Comparison of ENCODE assay signal across 9 cellular contexts in genomic region chr1:15272009-15272781, GRCh38. TPM values are rescaled to one million over a fixed set of nuclear protein-coding genes. Genes with fewer than 3 reads are reported as not detected.
A peak's percentile ranks its signal among the peaks of the same experiment; 100 is the strongest.
DNase-seq lines count a peak whose midpoint lies in the region; ATAC-seq and TF ChIP-seq lines count a peak whose summit lies in the region.
"Had no signal": no experiment of that assay in that cellular context is flagged by ENCODE, and none has a peak within 500 bp of the region (broad histone marks: within the 10 kb centered on the region; RNA-seq: fewer than 3 reads in every experiment).

No MANE protein-coding gene starts in this region.

- 34% methylated on average over 26 of the region's 26 CpGs for WGBS in smooth muscle cell (ENCODE audit: low lambda C conversion rate)

- peaks cover 3% of the 10 kb centered on the region for H3K27me3 Mint-ChIP-seq in brain

- no peak overlapping the region for H3K9ac ChIP-seq in Loucy (ENCODE audit: low read depth, low read length, poor library complexity, severe bottlenecking)
- no peak overlapping the region for H3K9ac ChIP-seq in smooth muscle cell (ENCODE audit: low read depth)

- H2AFZ ChIP-seq in Loucy (ENCODE audit: low read length) (no peak overlapping the region), smooth muscle cell (ENCODE audit: low read depth) (no peak overlapping the region)

- H3F3A ChIP-seq in Loucy (ENCODE audit: low read depth) = no peaks in the 10 kb centered on the region
- no peaks in the 10 kb centered on the region for H3F3A ChIP-seq in smooth muscle cell (ENCODE audit: low read depth)

- H3K4me2 ChIP-seq in Loucy (ENCODE audit: low read depth, low read length, poor library complexity, severe bottlenecking) (no peak overlapping the region), smooth muscle cell (peak overlapping the region; percentile 75)

- peak overlapping the region in 4 of 5 experiments; percentile 28 to 74 (median 54) for H3K27ac Mint-ChIP-seq in brain
- H3K27ac Mint-ChIP-seq: CD4-positive, alpha-beta memory T cell had no signal

- H3K27me3 ChIP-seq in Loucy (ENCODE audit: insufficient read depth, low read length, poor library complexity, severe bottlenecking) (no peaks in the 10 kb centered on the region), smooth muscle cell (ENCODE audit: low read depth) (peaks cover 5% of the 10 kb centered on the region)

- H3K9me2 ChIP-seq in Loucy (replicated peaks; ENCODE audit: low read depth, low read length) = no peaks in the 10 kb centered on the region

- H3K79me2 ChIP-seq in Loucy (ENCODE audit: insufficient read depth, low read length) (no peaks in the 10 kb centered on the region), smooth muscle cell (ENCODE audit: low read depth) (no peaks in the 10 kb centered on the region)

- DNase-seq in NCI-H2196 (lab: John Stamatoyannopoulos, UW; ENCODE audit: unreplicated experiment) (peak; percentile 35), NCI-H2196 treated with DMSO at 0.1 percent for 48 hours (lab: John Stamatoyannopoulos, UW; ENCODE audit: unreplicated experiment) (no peak), RPMI8226 (peak; percentile 68), iPS-NIHi7 (ENCODE audit: extremely low spot score) (peak; percentile 87), smooth muscle cell (lab: John Stamatoyannopoulos, UW; ENCODE audit: unreplicated experiment) (peak; percentile 6)

- H4K20me1 ChIP-seq in Loucy (ENCODE audit: insufficient read depth, low read length, poor library complexity, severe bottlenecking) (no peaks in the 10 kb centered on the region), smooth muscle cell (ENCODE audit: low read depth) (no peaks in the 10 kb centered on the region)

- H3K4me3 Mint-ChIP-seq in brain = peak overlapping the region; percentile 49 to 64 (median 59)

- H3K4me3 ChIP-seq in Loucy (ENCODE audit: low read length, poor library complexity, severe bottlenecking) = no peak overlapping the region
- no peak overlapping the region for H3K4me3 ChIP-seq in smooth muscle cell

- no peaks in the 10 kb centered on the region for H3K36me3 ChIP-seq in Loucy (ENCODE audit: insufficient read depth, low read length)
- H3K36me3 ChIP-seq in smooth muscle cell (ENCODE audit: low read depth) = no peaks in the 10 kb centered on the region

- ATAC-seq in HG03280 (IDR thresholded peaks at IDR 0.05; ENCODE audit: unreplicated experiment) = no peak

- peaks cover 0 to 9% (median 5%) of the 10 kb centered on the region in 5 experiments for H3K9me3 Mint-ChIP-seq in brain

- no peaks in the 10 kb centered on the region for H3K9me3 ChIP-seq in Loucy (ENCODE audit: insufficient read depth, low read depth, low read length)
- no peaks in the 10 kb centered on the region for H3K9me3 ChIP-seq in smooth muscle cell (replicated peaks; ENCODE audit: low read depth)

- no peaks in the 10 kb centered on the region for H3K36me3 Mint-ChIP-seq in brain
- H3K36me3 Mint-ChIP-seq: CD4-positive, alpha-beta memory T cell had no signal

- H3K4me1 ChIP-seq in Loucy (ENCODE audit: insufficient read depth, low read length, poor library complexity, severe bottlenecking) = no peaks in the 10 kb centered on the region
- no peaks in the 10 kb centered on the region for H3K4me1 ChIP-seq in smooth muscle cell (ENCODE audit: low read depth)

- H3K4me1 Mint-ChIP-seq in brain = peaks cover 18% of the 10 kb centered on the region

- no peak overlapping the region for H3K27ac ChIP-seq in smooth muscle cell (ENCODE audit: low read depth)

- TF ChIP-seq CTCF in Loucy (conservative IDR thresholded peaks at IDR 0.05; ENCODE audit: low read length) (peak; percentile 78), brain (conservative IDR thresholded peaks at IDR 0.05) (peak; percentile 85 to 88), smooth muscle cell (IDR thresholded peaks at IDR 0.05; ENCODE audit: borderline replicate concordance, insufficient read depth, poor library complexity, severe bottlenecking) (peak; percentile 77)

RNA-seq across cellular contexts. Expression of gene FHAD1, which starts 25.2 kb away (rescaled TPM):
- polyA plus RNA-seq in brain (ENCODE audit: insufficient read depth, low read depth, low replicate concordance) (1.4 TPM), smooth muscle cell (0.33 and 0.48 TPM in 2 replicates)
- 0.31 TPM in 1 of 2 replicates, not detected in the other for total RNA-seq in smooth muscle cell
- total RNA-seq: CD4-positive, alpha-beta memory T cell had no signal
